ENCODE assay signal across 9 cellular contexts in genomic region chr6:111212625-111213024, GRCh38.
"Had no signal": no experiment of that assay in that cellular context is flagged by ENCODE, and none has a peak within 500 bp of the region (broad histone marks: within the 10 kb centered on the region; RNA-seq: fewer than 3 reads in every experiment).

No MANE protein-coding gene starts in this region.

- H2AFZ ChIP-seq: GM23248 had no signal

- H3K9me3 Mint-ChIP-seq: HFFc6 had no signal

- FAIRE-seq: HepG2 had no signal

- DNase-seq: GM23248, GOT3, H7, HFFc6, KBM-7 had no signal

- H3K36me3 ChIP-seq: HAP-1 had no signal

- ATAC-seq: HCT116, HepG2 had no signal

- H3K27ac Mint-ChIP-seq: HFFc6 had no signal

- H3K27ac ChIP-seq: GM23248, HL-60 had no signal

- H3K4me3 Mint-ChIP-seq: HFFc6 had no signal

- H3K9ac ChIP-seq: GM23248 had no signal

- H3K9me3 ChIP-seq: HAP-1 had no signal

- H3K4me3 ChIP-seq: GM23248, HAP-1 had no signal
